17 cellular contexts compared by ENCODE assay signal in genomic region chr13:77514336-77514726, GRCh38. TPM values are rescaled to one million over a fixed set of nuclear protein-coding genes. Genes with fewer than 3 reads are reported as not detected.
DNase-seq lines count a peak whose midpoint lies in the region; ATAC-seq lines count a peak whose summit lies in the region.
"Had no signal": no experiment of that assay in that cellular context is flagged by ENCODE, and none has a peak within 500 bp of the region (broad histone marks: within the 10 kb centered on the region; RNA-seq: fewer than 3 reads in every experiment).

No MANE protein-coding gene starts in this region.

- DNase-seq in hippocampal formation (lab: John Stamatoyannopoulos, UW), result no peak
- DNase-seq in globus pallidus (ENCODE audit: low spot score), result no peak
- DNase-seq in dermis blood vessel endothelial cell, result no peak
- DNase-seq in stimulated activated CD4-positive, alpha-beta T cell treated with anti-CD3 and anti-CD28 coated beads, Interleukin-2, amount 100 ng/mL, for 24 hours, result no peak
- DNase-seq: ACHN; DND-41; effector memory CD4-positive, alpha-beta T cell; lower lobe of right lung; NCI-H226; ovary; stomach had no signal

- peak; percentile 82 for ATAC-seq in GM18498 (IDR thresholded peaks at IDR 0.05; ENCODE audit: unreplicated experiment)
- ATAC-seq in GM19452 (IDR thresholded peaks at IDR 0.05; ENCODE audit: unreplicated experiment), result peak; percentile 81
- ATAC-seq in HG02798 (IDR thresholded peaks at IDR 0.05; ENCODE audit: poor library complexity, unreplicated experiment), result peak; percentile 86
- ATAC-seq in HG03439 (IDR thresholded peaks at IDR 0.05; ENCODE audit: unreplicated experiment), result peak; percentile 90
- ATAC-seq: K562, lower lobe of right lung had no signal

RNA-seq across cellular contexts. Expression of gene SCEL, which starts 21.2 kb away (rescaled TPM):
- total RNA-seq in dermis blood vessel endothelial cell, result under 0.01 TPM in 1 of 2 replicates, not detected in the other
- total RNA-seq: ascending aorta, K562, ovary had no signal
